ENCODE assay signal across 8 cellular contexts in genomic region chr16:13920510-13920818, GRCh38. TPM values are rescaled to one million over a fixed set of nuclear protein-coding genes. Genes with fewer than 3 reads are reported as not detected.
DNase-seq lines count a peak whose midpoint lies in the region; ATAC-seq and TF ChIP-seq lines count a peak whose summit lies in the region.

No MANE protein-coding gene starts in this region.

- TF ChIP-seq CTCF in BE2C (IDR thresholded peaks at IDR 0.05; ENCODE audit: low read depth, low read length), result no peak
- TF ChIP-seq CTCF in colonic mucosa (IDR thresholded peaks at IDR 0.05), result no peak

- peaks cover 15 to 19% (median 16%) of the 10 kb centered on the region in 3 donors for H3K4me1 Mint-ChIP-seq in IgD-negative memory B cell
- H3K4me1 Mint-ChIP-seq in naive thymus-derived CD8-positive, alpha-beta T cell, result peaks cover 16 to 28% (median 27%) of the 10 kb centered on the region in 4 donors

- peak overlapping the region; percentile 92 to 96 (median 92) for H3K4me3 Mint-ChIP-seq in IgD-negative memory B cell
- peak overlapping the region; percentile 85 to 99 (median 92) for H3K4me3 Mint-ChIP-seq in naive thymus-derived CD8-positive, alpha-beta T cell

- H3K9ac ChIP-seq in colonic mucosa (ENCODE audit: low read depth in 2 of 2, low read length in 2 of 2), result peak overlapping the region; percentile 89 to 97

- no peak for ATAC-seq in naive thymus-derived CD8-positive, alpha-beta T cell
- ATAC-seq in HG02798 (IDR thresholded peaks at IDR 0.05; ENCODE audit: poor library complexity, unreplicated experiment), result no peak
- no peak for ATAC-seq in HG02763 (IDR thresholded peaks at IDR 0.05; ENCODE audit: unreplicated experiment)

- intact Hi-C loops in colonic mucosa (cut with DNase I), result loop anchor here (5.0 to 10.0 kb wide), 4 partner anchors 154 to 607 kb away; partner anchors contain the start of gene MRTFB

- H3K36me3 Mint-ChIP-seq in IgD-negative memory B cell, result peaks cover 2% of the 10 kb centered on the region
- H3K36me3 Mint-ChIP-seq in naive thymus-derived CD8-positive, alpha-beta T cell, result peaks cover 0 to 22% (median 3%) of the 10 kb centered on the region in 3 donors

- H3K9me3 ChIP-seq in BE2C (no peaks in the 10 kb centered on the region), colonic mucosa (no peaks in the 10 kb centered on the region)

- peak overlapping the region; percentile 34 for H3K27ac ChIP-seq in colonic mucosa

- peak overlapping the region in 2 of 3 donors; percentile 71 to 84 for H3K27ac Mint-ChIP-seq in IgD-negative memory B cell
- peak overlapping the region; percentile 84 to 99 (median 94) for H3K27ac Mint-ChIP-seq in naive thymus-derived CD8-positive, alpha-beta T cell

- H3K9me3 Mint-ChIP-seq in IgD-negative memory B cell, result no peaks in the 10 kb centered on the region
- no peaks in the 10 kb centered on the region for H3K9me3 Mint-ChIP-seq in naive thymus-derived CD8-positive, alpha-beta T cell

- POLR2A ChIA-PET in naive thymus-derived CD8-positive, alpha-beta T cell (lab: Charles Lee), result interaction anchor here (1.2 to 1.4 kb wide), 3 partner anchors 365 to 1117 kb away, joined by 3 to 5 read pairs (median 3); partner anchors contain the start of gene PARN

- DNase-seq in BE2C, result no peak
- DNase-seq in colonic mucosa, result no peak
- DNase-seq in naive thymus-derived CD8-positive, alpha-beta T cell, result peak in 1 of 10 donors; percentile 66
- no peak for DNase-seq in inferior parietal cortex (ENCODE audit: extremely low spot score)
- no peak for DNase-seq in activated CD4-positive, alpha-beta T cell treated with anti-CD3 and anti-CD28 coated beads, Interleukin-2, amount 50 U/mL, for 4 hours

- H3K4me3 ChIP-seq in BE2C (ENCODE audit: low read depth, low read length) (peak overlapping the region; percentile 79), colonic mucosa (peak overlapping the region; percentile 63)

- H3K27me3 ChIP-seq in BE2C (no peaks in the 10 kb centered on the region), colonic mucosa (no peaks in the 10 kb centered on the region)

- H3K36me3 ChIP-seq in BE2C (peaks cover 13% of the 10 kb centered on the region), colonic mucosa (no peaks in the 10 kb centered on the region)

- H3K27me3 Mint-ChIP-seq in IgD-negative memory B cell, result no peaks in the 10 kb centered on the region
- no peaks in the 10 kb centered on the region for H3K27me3 Mint-ChIP-seq in naive thymus-derived CD8-positive, alpha-beta T cell

- H3K4me1 ChIP-seq in BE2C, result 0 out of 2 replicates have a peak, but pooled peaks cover 2% of the 10 kb centered on the region
- peaks cover 5% of the 10 kb centered on the region for H3K4me1 ChIP-seq in colonic mucosa

RNA-seq across cellular contexts. Expression of gene ERCC4, which starts 0.5 kb away (rescaled TPM):
- polyA plus RNA-seq in BE2C (2012; ENCODE audit: insufficient read depth, insufficient read length, low read depth), result 3.6 TPM
- 15.9 TPM for polyA plus RNA-seq in IgD-negative memory B cell
- 1 to 10 TPM; 8.0 to 9.7 TPM for total RNA-seq in colonic mucosa
- 10 to 100 TPM; 12.8 to 16.3 TPM for total RNA-seq in naive thymus-derived CD8-positive, alpha-beta T cell
- 10 to 100 TPM; 18.2 to 22.1 (median 18.6) TPM for polyA plus RNA-seq in naive thymus-derived CD8-positive, alpha-beta T cell
